ENCODE assay signal across 14 cellular contexts in the genomic region with DNA sequence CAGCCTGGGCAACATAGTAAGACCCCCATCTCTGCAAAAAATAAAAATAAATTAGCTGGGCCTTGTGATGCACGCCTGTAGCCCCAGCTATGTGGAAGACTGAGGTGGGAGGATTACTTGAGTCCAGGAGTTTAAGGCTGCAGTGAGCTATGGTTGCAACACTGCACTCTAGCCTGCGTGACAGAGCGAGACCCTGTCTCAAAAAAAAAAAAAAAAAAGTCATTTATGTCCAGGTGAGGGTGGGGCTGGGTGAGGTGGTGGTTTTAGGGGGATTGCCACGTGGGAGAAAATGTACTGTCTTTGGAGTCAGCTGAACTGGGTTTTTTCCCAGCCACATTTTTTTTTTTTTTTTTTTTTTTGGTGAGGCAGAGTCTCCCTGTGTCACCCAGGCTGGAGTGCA. TPM values are rescaled to one million over a fixed set of nuclear protein-coding genes. Genes with fewer than 3 reads are reported as not detected.
DNase-seq lines count a peak whose midpoint lies in the region; ATAC-seq and TF ChIP-seq lines count a peak whose summit lies in the region.
"Had no signal": no experiment of that assay in that cellular context is flagged by ENCODE, and none has a peak within 500 bp of the region (broad histone marks: within the 10 kb centered on the region; RNA-seq: fewer than 3 reads in every experiment).

No MANE protein-coding gene starts in this region.

- no peaks in the 10 kb centered on the region for H3K27me3 Mint-ChIP-seq in activated T-cell treated with anti-CD3 and anti-CD28 coated beads, Interleukin-2, amount 50 U/mL, for 24 hours
- no peaks in the 10 kb centered on the region for H3K27me3 Mint-ChIP-seq in IgD-negative memory B cell
- no peaks in the 10 kb centered on the region for H3K27me3 Mint-ChIP-seq in activated naive CD8-positive, alpha-beta T cell

- TF ChIP-seq CTCF in foreskin fibroblast (IDR thresholded peaks at IDR 0.05; ENCODE audit: low read depth, low read length) = no peak

- H3K9me3 Mint-ChIP-seq in activated T-cell treated with anti-CD3 and anti-CD28 coated beads, Interleukin-2, amount 50 U/mL, for 24 hours = no peaks in the 10 kb centered on the region
- H3K9me3 Mint-ChIP-seq in IgD-negative memory B cell = no peaks in the 10 kb centered on the region
- H3K9me3 Mint-ChIP-seq in activated naive CD8-positive, alpha-beta T cell (ENCODE audit: low read depth) = no peaks in the 10 kb centered on the region
- no peaks in the 10 kb centered on the region for H3K9me3 Mint-ChIP-seq in stimulated activated effector memory CD8-positive, alpha-beta T cell treated with anti-CD3 and anti-CD28 coated beads, Interleukin-12 subunit alpha, Interleukin-12 subunit beta, amount 100 ng/mL, for 72 hours
- H3K9me3 Mint-ChIP-seq: neural progenitor cell had no signal

- DNase-seq in activated T-cell treated with anti-CD3 and anti-CD28 coated beads, Interleukin-2, amount 50 U/mL, for 24 hours = no peak
- no peak for DNase-seq in activated T-cell treated with anti-CD3 and anti-CD28 coated beads, Interleukin-2, amount 50 U/mL, for 48 hours
- no peak for DNase-seq in stimulated activated effector memory CD8-positive, alpha-beta T cell treated with anti-CD3 and anti-CD28 coated beads, Interleukin-12 subunit alpha, Interleukin-12 subunit beta, amount 100 ng/mL, for 72 hours (ENCODE audit: low spot score in 2 of 2)
- DNase-seq in NCI-H446 treated with DMSO at 0.1 percent for 48 hours (lab: John Stamatoyannopoulos, UW) = no peak
- no peak for DNase-seq in foreskin fibroblast
- DNase-seq in NOMO-1 treated with DMSO at 0.1 percent for 48 hours (lab: John Stamatoyannopoulos, UW; ENCODE audit: unreplicated experiment) = no peak
- DNase-seq: NCI-H1105 treated with DMSO at 0.1 percent for 48 hours, stomach had no signal

- ATAC-seq in stimulated activated effector memory CD8-positive, alpha-beta T cell treated with anti-CD3 and anti-CD28 coated beads, Interleukin-12 subunit alpha, Interleukin-12 subunit beta, amount 100 ng/mL, for 72 hours = no peak

- peak overlapping the region; percentile 65 for H3K4me3 Mint-ChIP-seq in activated T-cell treated with anti-CD3 and anti-CD28 coated beads, Interleukin-2, amount 50 U/mL, for 24 hours
- H3K4me3 Mint-ChIP-seq in IgD-negative memory B cell = peak overlapping the region in 3 of 4 donors; percentile 5 to 97 (median 95)
- H3K4me3 Mint-ChIP-seq in activated naive CD8-positive, alpha-beta T cell = peak overlapping the region; percentile 83
- peak overlapping the region; percentile 97 for H3K4me3 Mint-ChIP-seq in stimulated activated effector memory CD8-positive, alpha-beta T cell treated with anti-CD3 and anti-CD28 coated beads, Interleukin-12 subunit alpha, Interleukin-12 subunit beta, amount 100 ng/mL, for 72 hours
- H3K4me3 Mint-ChIP-seq: neural progenitor cell had no signal

- peak overlapping the region; percentile 98 for H3K27ac Mint-ChIP-seq in activated T-cell treated with anti-CD3 and anti-CD28 coated beads, Interleukin-2, amount 50 U/mL, for 24 hours
- peak overlapping the region; percentile 39 to 98 (median 94) for H3K27ac Mint-ChIP-seq in IgD-negative memory B cell
- peak overlapping the region; percentile 99 for H3K27ac Mint-ChIP-seq in activated naive CD8-positive, alpha-beta T cell
- peak overlapping the region; percentile 91 for H3K27ac Mint-ChIP-seq in stimulated activated effector memory CD8-positive, alpha-beta T cell treated with anti-CD3 and anti-CD28 coated beads, Interleukin-12 subunit alpha, Interleukin-12 subunit beta, amount 100 ng/mL, for 72 hours
- H3K27ac Mint-ChIP-seq: neural progenitor cell had no signal

- H3K4me3 ChIP-seq in foreskin fibroblast (ENCODE audit: low read depth in 1 of 2, low read length in 2 of 2) = no peak overlapping the region
- H3K4me3 ChIP-seq: cardiac muscle cell, lung, neural progenitor cell, SK-N-MC, stomach had no signal

- H3K4me1 Mint-ChIP-seq in activated T-cell treated with anti-CD3 and anti-CD28 coated beads, Interleukin-2, amount 50 U/mL, for 24 hours (ENCODE audit: low read depth) = peaks cover 85% of the 10 kb centered on the region
- peaks cover 59 to 62% (median 62%) of the 10 kb centered on the region in 3 donors for H3K4me1 Mint-ChIP-seq in IgD-negative memory B cell
- peaks cover 80% of the 10 kb centered on the region for H3K4me1 Mint-ChIP-seq in activated naive CD8-positive, alpha-beta T cell (ENCODE audit: low read depth)
- H3K4me1 Mint-ChIP-seq in stimulated activated effector memory CD8-positive, alpha-beta T cell treated with anti-CD3 and anti-CD28 coated beads, Interleukin-12 subunit alpha, Interleukin-12 subunit beta, amount 100 ng/mL, for 72 hours = peaks cover 83% of the 10 kb centered on the region
- H3K4me1 Mint-ChIP-seq: neural progenitor cell had no signal

- H3K36me3 Mint-ChIP-seq in activated T-cell treated with anti-CD3 and anti-CD28 coated beads, Interleukin-2, amount 50 U/mL, for 24 hours (ENCODE audit: low read depth) = peaks cover 72% of the 10 kb centered on the region
- peaks cover 3% of the 10 kb centered on the region for H3K36me3 Mint-ChIP-seq in IgD-negative memory B cell
- peaks cover 5% of the 10 kb centered on the region for H3K36me3 Mint-ChIP-seq in activated naive CD8-positive, alpha-beta T cell
- peaks cover 97% of the 10 kb centered on the region for H3K36me3 Mint-ChIP-seq in stimulated activated effector memory CD8-positive, alpha-beta T cell treated with anti-CD3 and anti-CD28 coated beads, Interleukin-12 subunit alpha, Interleukin-12 subunit beta, amount 100 ng/mL, for 72 hours
- H3K36me3 Mint-ChIP-seq: neural progenitor cell had no signal

RNA-seq across cellular contexts. Expression of gene PIK3CD, which starts 6.7 kb away (rescaled TPM):
- 82.6 TPM for polyA plus RNA-seq in IgD-negative memory B cell
